6 cellular contexts compared by ENCODE assay signal in genomic region chr5:95847261-95847592, GRCh38.
"Had no signal": no experiment of that assay in that cellular context is flagged by ENCODE, and none has a peak within 500 bp of the region (broad histone marks: within the 10 kb centered on the region; RNA-seq: fewer than 3 reads in every experiment).

No MANE protein-coding gene starts in this region.

- H3K27ac ChIP-seq: body of pancreas, skin epidermis had no signal

- H3K27ac Mint-ChIP-seq: activated CD4-positive, alpha-beta T cell treated with anti-CD3 and anti-CD28 coated beads, Interleukin-2, amount 10 ng/mL, durations not matched to agents 24 days and 14 days; activated naive CD8-positive, alpha-beta T cell; dendritic cell treated with granulocyte-macrophage colony-stimulating factor and Interleukin-4, amounts not matched to agents 40 ng/mL and 50 ng/mL, for 4 days; naive B cell had no signal

- H3K4me3 ChIP-seq: body of pancreas, skin epidermis had no signal

- H3K4me3 Mint-ChIP-seq: activated CD4-positive, alpha-beta T cell treated with anti-CD3 and anti-CD28 coated beads, Interleukin-2, amount 10 ng/mL, durations not matched to agents 24 days and 14 days; activated naive CD8-positive, alpha-beta T cell; dendritic cell treated with granulocyte-macrophage colony-stimulating factor and Interleukin-4, amounts not matched to agents 40 ng/mL and 50 ng/mL, for 4 days; naive B cell had no signal

- H3K27me3 Mint-ChIP-seq: activated naive CD8-positive, alpha-beta T cell; naive B cell had no signal

- H3K9me3 ChIP-seq: body of pancreas had no signal

- H3K36me3 Mint-ChIP-seq: activated naive CD8-positive, alpha-beta T cell; naive B cell had no signal

- H3K9me3 Mint-ChIP-seq: activated CD4-positive, alpha-beta T cell treated with anti-CD3 and anti-CD28 coated beads, Interleukin-2, amount 10 ng/mL, durations not matched to agents 24 days and 14 days; dendritic cell treated with granulocyte-macrophage colony-stimulating factor and Interleukin-4, amounts not matched to agents 40 ng/mL and 50 ng/mL, for 4 days; naive B cell had no signal

- H3K27me3 ChIP-seq: body of pancreas had no signal
